In the genomic region with DNA sequence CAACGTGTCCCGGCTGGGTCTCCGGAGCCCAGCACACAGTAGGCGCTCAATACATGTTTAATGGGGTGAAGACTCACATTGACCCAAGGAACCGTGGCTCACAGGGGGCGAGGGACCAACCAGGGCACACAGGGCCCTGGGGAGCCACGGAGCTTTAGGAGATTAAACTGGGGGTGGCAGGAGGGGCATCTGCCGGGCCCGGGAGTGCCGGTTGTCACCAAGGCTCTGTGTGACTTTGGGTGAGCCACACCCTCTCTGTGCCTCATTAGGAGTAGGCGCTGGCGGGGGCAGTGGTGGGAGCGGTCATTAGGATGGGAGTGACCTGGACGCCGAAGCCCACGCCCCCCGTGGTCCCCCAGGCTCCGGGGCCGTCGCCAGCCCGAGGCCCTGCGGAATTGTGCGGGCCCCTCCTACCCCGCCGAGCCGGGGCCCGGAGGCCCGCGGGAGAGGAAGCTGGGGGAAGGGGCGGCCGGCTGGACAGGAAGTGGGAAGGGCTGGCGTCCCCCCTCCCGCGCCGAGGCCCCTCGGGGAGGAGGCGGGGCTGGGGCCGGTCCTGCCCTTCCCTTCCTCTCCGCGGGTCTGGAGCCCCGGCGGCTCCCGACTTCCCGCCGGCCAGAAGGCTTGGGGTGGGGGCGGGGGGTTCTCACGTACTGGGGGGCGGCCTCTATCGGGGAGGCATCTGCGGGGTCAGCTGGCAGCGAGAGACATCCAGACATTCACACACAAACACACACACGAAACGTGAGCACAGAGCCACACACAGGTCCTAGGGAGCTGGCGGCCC, we compare ENCODE assay signal across 8 cellular contexts. TPM values are rescaled to one million over a fixed set of nuclear protein-coding genes. Genes with fewer than 3 reads are reported as not detected.
A peak's percentile ranks its signal among the peaks of the same experiment; 100 is the strongest.
DNase-seq lines count a peak whose midpoint lies in the region; ATAC-seq and TF ChIP-seq lines count a peak whose summit lies in the region.

No MANE protein-coding gene starts in this region.

- H3K27me3 ChIP-seq in HUES48 (ENCODE audit: control insufficient read depth, insufficient read depth, low read length), result peaks cover 27% of the 10 kb centered on the region
- H3K27me3 ChIP-seq in SJCRH30, result no peaks in the 10 kb centered on the region

- H3K4me1 ChIP-seq in HUES48 (ENCODE audit: control insufficient read depth, insufficient read depth, low read length) (peaks cover 19% of the 10 kb centered on the region), SJCRH30 (peaks cover 27% of the 10 kb centered on the region)

- no peaks in the 10 kb centered on the region for H3K9me3 ChIP-seq in HUES48 (ENCODE audit: control insufficient read depth, insufficient read depth, low read length)
- no peaks in the 10 kb centered on the region for H3K9me3 ChIP-seq in SJCRH30 (replicated peaks)

- no peak for ATAC-seq in HG03354 (IDR thresholded peaks at IDR 0.05; ENCODE audit: poor library complexity, severe bottlenecking, unreplicated experiment)
- no peak for ATAC-seq in GM19328 (IDR thresholded peaks at IDR 0.05; ENCODE audit: unreplicated experiment)

- peak overlapping the region; percentile 91 for H3K27ac ChIP-seq in HUES48 (ENCODE audit: low read depth, low read length)
- H3K27ac ChIP-seq in SJCRH30, result peak overlapping the region; percentile 39

- DNase-seq in EH (ENCODE audit: low read depth) (peak; percentile 91), SJCRH30 (peak; percentile 90 to 91), choroid plexus epithelial cell (ENCODE audit: low read depth) (peak; percentile 88), kidney tubule cell (ENCODE audit: low spot score) (peak; percentile 70)
- peak; percentile 41 for DNase-seq in stimulated activated naive CD4-positive, alpha-beta T cell treated with Interleukin-2 at 50 U/mL for 16 hours (lab: John Stamatoyannopoulos, UW)

- no peak for TF ChIP-seq CTCF in choroid plexus epithelial cell (conservative IDR thresholded peaks at IDR 0.05; ENCODE audit: low read depth, low read length)

- peak overlapping the region; percentile 61 for H3K4me3 ChIP-seq in HUES48 (ENCODE audit: low read depth, low read length)
- peak overlapping the region; percentile 71 for H3K4me3 ChIP-seq in SJCRH30
- H3K4me3 ChIP-seq in choroid plexus epithelial cell (ENCODE audit: low read depth, low read length), result peak overlapping the region; percentile 47

- no peaks in the 10 kb centered on the region for H3K36me3 ChIP-seq in HUES48 (ENCODE audit: control insufficient read depth, insufficient read depth, low read length)
- H3K36me3 ChIP-seq in SJCRH30, result no peaks in the 10 kb centered on the region

- peak overlapping the region; percentile 48 for H3K9ac ChIP-seq in HUES48 (ENCODE audit: low read depth, low read length)

RNA-seq across cellular contexts. Expression of a gene that starts 1.8 kb away (rescaled TPM):
- 63.0 and 73.0 TPM in 2 replicates for total RNA-seq in SJCRH30 (2014; rRNA removed; shearing (Covaris generic))

RNA-seq across cellular contexts. Expression of a gene that starts 20.0 kb away (rescaled TPM):
- total RNA-seq in SJCRH30 (2014; rRNA removed; shearing (Covaris generic)), result not detected in 2 replicates

RNA-seq across cellular contexts. Expression of a gene that starts 20.5 kb away (rescaled TPM):
- 7.4 and 7.5 TPM in 2 replicates for total RNA-seq in SJCRH30 (2014; rRNA removed; shearing (Covaris generic))

RNA-seq across cellular contexts. Expression of a gene that starts 31.5 kb away (rescaled TPM):
- total RNA-seq in SJCRH30 (2014; rRNA removed; shearing (Covaris generic)), result 17.5 and 27.1 TPM in 2 replicates

Comparison
In these comparisons a context has a peak if more than half of its experiments do, and no peak if none do; other contexts are left out.
1. DNase-seq: peak in every context shown above with its lines; median percentile 91 in EH; 90 in SJCRH30; 88 in choroid plexus epithelial cell; 70 in kidney tubule cell; 41 in stimulated activated naive CD4-positive, alpha-beta T cell treated with Interleukin-2 at 50 U/mL for 16 hours.